In genomic region chr11:55658031-55658573, GRCh38 we compare ENCODE assay signal across 13 cellular contexts. TPM values are rescaled to one million over a fixed set of nuclear protein-coding genes. Genes with fewer than 3 reads are reported as not detected.
DNase-seq lines count a peak whose midpoint lies in the region; ATAC-seq and TF ChIP-seq lines count a peak whose summit lies in the region.
"Had no signal": no experiment of that assay in that cellular context is flagged by ENCODE, and none has a peak within 500 bp of the region (broad histone marks: within the 10 kb centered on the region; RNA-seq: fewer than 3 reads in every experiment).

No MANE protein-coding gene starts in this region.

- no peak for TF ChIP-seq POLR2A in esophagus muscularis mucosa (IDR thresholded peaks at IDR 0.05; ENCODE audit: low read depth)

- no peaks in the 10 kb centered on the region for H3K36me3 ChIP-seq in esophagus muscularis mucosa
- H3K36me3 ChIP-seq: thoracic aorta had no signal

- no peaks in the 10 kb centered on the region for H3K27me3 ChIP-seq in esophagus muscularis mucosa

- TF ChIP-seq CTCF in esophagus muscularis mucosa (IDR thresholded peaks at IDR 0.05), result no peak

- no peaks in the 10 kb centered on the region for H3K9me3 ChIP-seq in esophagus muscularis mucosa
- H3K9me3 ChIP-seq: thoracic aorta had no signal

- no peaks in the 10 kb centered on the region for H3K4me1 ChIP-seq in esophagus muscularis mucosa

- ATAC-seq in GM18909 (IDR thresholded peaks at IDR 0.05; ENCODE audit: poor library complexity, unreplicated experiment) (peak; percentile 96), GM21717 (IDR thresholded peaks at IDR 0.05; ENCODE audit: unreplicated experiment) (peak; percentile 97), HG03175 (IDR thresholded peaks at IDR 0.05; ENCODE audit: unreplicated experiment) (peak; percentile 95), left cardiac atrium (no peak)

- no peak overlapping the region for H3K27ac ChIP-seq in esophagus muscularis mucosa (replicated peaks in 1 of 4)
- H3K27ac ChIP-seq: HL-60, SK-N-MC, thoracic aorta had no signal

- H3K4me3 ChIP-seq in esophagus muscularis mucosa, result no peak overlapping the region
- H3K4me3 ChIP-seq: SK-N-MC, thoracic aorta had no signal

- 81% methylated on average over 2 of the region's 2 CpGs for WGBS in esophagus muscularis mucosa

- DNase-seq in kidney tubule cell (ENCODE audit: low spot score) (peak; percentile 1), NCI-H510A (lab: John Stamatoyannopoulos, UW) (no peak), esophagus muscularis mucosa (ENCODE audit: extremely low spot score) (no peak), NCI-H146 treated with DMSO at 0.1 percent for 48 hours (lab: John Stamatoyannopoulos, UW; ENCODE audit: unreplicated experiment) (no peak), left cardiac atrium (no peak)
- DNase-seq: DND-41, NCI-H2081 had no signal

- intact Hi-C loops in esophagus muscularis mucosa (cut with DNase I), result no loop called here
- intact Hi-C loops in left cardiac atrium (cut with DNase I), result no loop called here

- TF ChIP-seq EP300 in esophagus muscularis mucosa (IDR thresholded peaks at IDR 0.05), result no peak

RNA-seq across cellular contexts. Expression of gene OR4C6, which starts 3.9 kb away (rescaled TPM):
- total RNA-seq in esophagus muscularis mucosa (not detected), left cardiac atrium (not detected)
- total RNA-seq: thoracic aorta had no signal

RNA-seq across cellular contexts. Expression of gene OR4S2, which starts 10.0 kb away (rescaled TPM):
- total RNA-seq in esophagus muscularis mucosa (not detected), left cardiac atrium (not detected)
- total RNA-seq: thoracic aorta had no signal

RNA-seq across cellular contexts. Expression of gene OR4P4, which starts 23.2 kb away (rescaled TPM):
- not detected for total RNA-seq in esophagus muscularis mucosa
- not detected for total RNA-seq in left cardiac atrium
- total RNA-seq: thoracic aorta had no signal

RNA-seq across cellular contexts. Expression of gene OR4C11, which starts 50.7 kb away (rescaled TPM):
- not detected for total RNA-seq in esophagus muscularis mucosa
- total RNA-seq in left cardiac atrium, result not detected
- total RNA-seq: thoracic aorta had no signal

Comparison
In these comparisons a context has a peak if more than half of its experiments do, and no peak if none do; other contexts are left out.
1. ATAC-seq: peak in GM18909 (single experiment), GM21717 (single experiment) and HG03175 (single experiment); none in left cardiac atrium (0 of 2).